In genomic region chr9:101485873-101486692, GRCh38 we compare ENCODE assay signal across 7 cellular contexts. TPM values are rescaled to one million over a fixed set of nuclear protein-coding genes. Genes with fewer than 3 reads are reported as not detected.
DNase-seq lines count a peak whose midpoint lies in the region; TF ChIP-seq lines count a peak whose summit lies in the region.

No MANE protein-coding gene starts in this region.

- H3K4me3 Mint-ChIP-seq in nephron = peak overlapping the region; percentile 92 to 97 (median 97)

- H3K36me3 Mint-ChIP-seq in nephron (ENCODE audit: low read depth) = no peaks in the 10 kb centered on the region

- DNase-seq in HUDEP-2 (lab: John Stamatoyannopoulos, UW; ENCODE audit: unreplicated experiment in 76 of 76) = peak in 67 of 76 experiments; percentile 6 to 78 (median 52)
- peak; percentile 45 for DNase-seq in SHP77 treated with DMSO at 0.1 percent for 48 hours (lab: John Stamatoyannopoulos, UW)
- peak; percentile 37 for DNase-seq in fibroblast of gingiva (ENCODE audit: low read depth)
- no peak for DNase-seq in epidermal melanocyte (ENCODE audit: insufficient read length, low spot score)
- no peak for DNase-seq in HPDE6-E6E7 (ENCODE audit: extremely low spot score)
- no peak for DNase-seq in H4 (ENCODE audit: low spot score)

- no peak for TF ChIP-seq CTCF in nephron (IDR thresholded peaks at IDR 0.05; ENCODE audit: unreplicated experiment in 3 of 3)

- peaks cover 4% of the 10 kb centered on the region for H3K27me3 Mint-ChIP-seq in nephron (ENCODE audit: low read depth)

- peaks cover 18% of the 10 kb centered on the region for H3K4me1 Mint-ChIP-seq in nephron

- H3K27ac Mint-ChIP-seq in nephron = peak overlapping the region in 2 of 3 experiments; percentile 52 to 75

- no peaks in the 10 kb centered on the region for H3K9me3 Mint-ChIP-seq in nephron

RNA-seq across cellular contexts. Expression of gene RNF20, which starts 47.6 kb away (rescaled TPM):
- total RNA-seq in H4 (2014; rRNA removed; shearing (Covaris generic)) = 22.1 and 27.5 TPM in 2 replicates

RNA-seq across cellular contexts. Expression of gene ALDOB, which starts 50.5 kb away (rescaled TPM):
- total RNA-seq in H4 (2014; rRNA removed; shearing (Covaris generic)) = not detected in 2 replicates

Comparison
In these comparisons a context has a peak if more than half of its experiments do, and no peak if none do; other contexts are left out.
1. DNase-seq: peak in HUDEP-2 (67 of 76), SHP77 treated with DMSO at 0.1 percent for 48 hours (single experiment) and fibroblast of gingiva (single experiment); none in epidermal melanocyte (single experiment), HPDE6-E6E7 (single experiment) and H4 (single experiment).